ENCODE assay signal across 8 cellular contexts in genomic region chr5:5421149-5421960, GRCh38. TPM values are rescaled to one million over a fixed set of nuclear protein-coding genes. Genes with fewer than 3 reads are reported as not detected.
DNase-seq lines count a peak whose midpoint lies in the region; ATAC-seq and TF ChIP-seq lines count a peak whose summit lies in the region.

No MANE protein-coding gene starts in this region.

- 6 to 15% (median 8%) methylated on average over 24 of the region's 24 CpGs for WGBS in adipose tissue, 3 donors

- H3K27ac ChIP-seq in adipose tissue (ENCODE audit: low read depth, low read length) = peak overlapping the region; percentile 48

- DNase-seq in COR-L47 (lab: John Stamatoyannopoulos, UW) = peak; percentile 2
- DNase-seq in NCI-H69 (lab: John Stamatoyannopoulos, UW) = peak; percentile 73
- DNase-seq in iris pigment epithelial cell (ENCODE audit: low read depth) = peak; percentile 23
- DNase-seq in stimulated activated naive CD8-positive, alpha-beta T cell treated with anti-CD3 and anti-CD28 coated beads, Interleukin-15, Interleukin-2, amounts not matched to agents 100 U/mL and 50 U/mL, for 24 hours = peak; percentile 24
- no peak for DNase-seq in GM20000 (ENCODE audit: low spot score)

- no peak for TF ChIP-seq CTCF in GM20000 (IDR thresholded peaks at IDR 0.05; ENCODE audit: extremely low read depth, missing control alignments)

- ATAC-seq in GM21529 (IDR thresholded peaks at IDR 0.05; ENCODE audit: unreplicated experiment) (peak; percentile 18), GM21515 (IDR thresholded peaks at IDR 0.05; ENCODE audit: unreplicated experiment) (no peak)
- ATAC-seq in stimulated activated naive CD8-positive, alpha-beta T cell treated with anti-CD3 and anti-CD28 coated beads, Interleukin-15, Interleukin-2, amounts not matched to agents 100 U/mL and 50 U/mL, for 24 hours = no peak

RNA-seq across cellular contexts. Expression of gene ICE1, which starts 1.1 kb away (rescaled TPM):
- 1 to 10 TPM; 4.4 to 9.5 (median 8.2) TPM for polyA plus RNA-seq in adipose tissue
